Comparison of ENCODE assay signal across 1 cellular context in genomic region chr15:74543583-74543982, GRCh38.
TF ChIP-seq lines count a peak whose summit lies in the region.

No MANE protein-coding gene starts in this region.

TF ChIP-seq in HepG2, 621 proteins besides CTCF, POLR2A, EP300 and RAD21 (continued from another document):
- TF ChIP-seq ZNF646 (CRISPR knock-in tag; IDR thresholded peaks at IDR 0.05) (no peak), XBP1 (CRISPR knock-in tag; IDR thresholded peaks at IDR 0.05) (no peak), ZNF496 (CRISPR knock-in tag; IDR thresholded peaks at IDR 0.05; ENCODE audit: insufficient replicate concordance) (no peak), NFE2L1 (CRISPR knock-in tag; IDR thresholded peaks at IDR 0.05; ENCODE audit: borderline replicate concordance) (no peak), PPARG (CRISPR knock-in tag; conservative IDR thresholded peaks at IDR 0.05) (no peak), WIZ (CRISPR knock-in tag; IDR thresholded peaks at IDR 0.05) (no peak), CBX2 (IDR thresholded peaks at IDR 0.05; ENCODE audit: low read depth, low read length) (no peak), CBX2 (CRISPR knock-in tag; IDR thresholded peaks at IDR 0.05; ENCODE audit: low read depth) (no peak), ZNF75D (CRISPR knock-in tag; IDR thresholded peaks at IDR 0.05; ENCODE audit: borderline replicate concordance) (no peak), MAX (IDR thresholded peaks at IDR 0.05) (no peak), TEF (CRISPR knock-in tag; IDR thresholded peaks at IDR 0.05) (no peak), ZFP82 (CRISPR knock-in tag; IDR thresholded peaks at IDR 0.05; ENCODE audit: borderline replicate concordance) (no peak), ZNF451 (CRISPR knock-in tag; IDR thresholded peaks at IDR 0.05) (no peak)
- TF ChIP-seq, protein P1, sequence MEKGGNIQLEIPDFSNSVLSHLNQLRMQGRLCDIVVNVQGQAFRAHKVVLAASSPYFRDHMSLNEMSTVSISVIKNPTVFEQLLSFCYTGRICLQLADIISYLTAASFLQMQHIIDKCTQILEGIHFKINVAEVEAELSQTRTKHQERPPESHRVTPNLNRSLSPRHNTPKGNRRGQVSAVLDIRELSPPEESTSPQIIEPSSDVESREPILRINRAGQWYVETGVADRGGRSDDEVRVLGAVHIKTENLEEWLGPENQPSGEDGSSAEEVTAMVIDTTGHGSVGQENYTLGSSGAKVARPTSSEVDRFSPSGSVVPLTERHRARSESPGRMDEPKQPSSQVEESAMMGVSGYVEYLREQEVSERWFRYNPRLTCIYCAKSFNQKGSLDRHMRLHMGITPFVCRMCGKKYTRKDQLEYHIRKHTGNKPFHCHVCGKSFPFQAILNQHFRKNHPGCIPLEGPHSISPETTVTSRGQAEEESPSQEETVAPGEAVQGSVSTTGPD (CRISPR knock-in tag; IDR thresholded peaks at IDR 0.05) = no peak
